Comparison of ENCODE assay signal across 1 cellular context in genomic region chr17:47530557-47531227, GRCh38.
A peak's percentile ranks its signal among the peaks of the same experiment; 100 is the strongest.
TF ChIP-seq lines count a peak whose summit lies in the region.

NPEPPS (plus strand) TSS chr17:47531108; CDS start chr17:47531301, 193 bp downstream.

TF ChIP-seq in K562, 482 proteins besides CTCF, POLR2A, EP300 and RAD21 (continued from another document):
- TF ChIP-seq, protein P1, sequence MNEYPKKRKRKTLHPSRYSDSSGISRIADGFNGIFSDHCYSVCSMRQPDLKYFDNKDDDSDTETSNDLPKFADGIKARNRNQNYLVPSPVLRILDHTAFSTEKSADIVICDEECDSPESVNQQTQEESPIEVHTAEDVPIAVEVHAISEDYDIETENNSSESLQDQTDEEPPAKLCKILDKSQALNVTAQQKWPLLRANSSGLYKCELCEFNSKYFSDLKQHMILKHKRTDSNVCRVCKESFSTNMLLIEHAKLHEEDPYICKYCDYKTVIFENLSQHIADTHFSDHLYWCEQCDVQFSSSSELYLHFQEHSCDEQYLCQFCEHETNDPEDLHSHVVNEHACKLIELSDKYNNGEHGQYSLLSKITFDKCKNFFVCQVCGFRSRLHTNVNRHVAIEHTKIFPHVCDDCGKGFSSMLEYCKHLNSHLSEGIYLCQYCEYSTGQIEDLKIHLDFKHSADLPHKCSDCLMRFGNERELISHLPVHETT (CRISPR knock-in tag; conservative IDR thresholded peaks at IDR 0.05 in 1 of 2, IDR thresholded peaks at IDR 0.05 in 1 of 2) = peak in 1 of 2 experiments; percentile 69; a peak in 2 of 4 replicates
- 0 out of 2 replicates have a peak, but pooled peaks have one; percentile 80 for TF ChIP-seq ZNF197 (CRISPR knock-in tag; IDR thresholded peaks at IDR 0.05; ENCODE audit: low read depth)
- TF ChIP-seq NRF1 (conservative IDR thresholded peaks at IDR 0.05 in 1 of 2, IDR thresholded peaks at IDR 0.05 in 1 of 2) = peak in 1 of 2 experiments; percentile 33; a peak in 2 of 4 replicates
- peak; percentile 42 for TF ChIP-seq L3MBTL2 (IDR thresholded peaks at IDR 0.05)
- TF ChIP-seq GABPA (tag; conservative IDR thresholded peaks at IDR 0.05; ENCODE audit: low read depth) = 0 out of 2 replicates have a peak, but pooled peaks have one; percentile 16
- TF ChIP-seq MGA (IDR thresholded peaks at IDR 0.05) = peak; percentile 13; the same call in 1 of the 2 replicates
- peak; percentile 23 to 65 for TF ChIP-seq E2F6 (IDR thresholded peaks at IDR 0.05; ENCODE audit: borderline replicate concordance in 1 of 2, extremely low read depth in 1 of 2, insufficient read depth in 1 of 2, insufficient read length in 1 of 2, low read depth in 1 of 2, low read length in 1 of 2, poor library complexity in 1 of 2, severe bottlenecking in 1 of 2)
- TF ChIP-seq VEZF1 (CRISPR knock-in tag; IDR thresholded peaks at IDR 0.05) = peak; percentile 82
- peak; percentile 81 for TF ChIP-seq GMEB1 (CRISPR knock-in tag; IDR thresholded peaks at IDR 0.05)
- TF ChIP-seq, protein P2, sequence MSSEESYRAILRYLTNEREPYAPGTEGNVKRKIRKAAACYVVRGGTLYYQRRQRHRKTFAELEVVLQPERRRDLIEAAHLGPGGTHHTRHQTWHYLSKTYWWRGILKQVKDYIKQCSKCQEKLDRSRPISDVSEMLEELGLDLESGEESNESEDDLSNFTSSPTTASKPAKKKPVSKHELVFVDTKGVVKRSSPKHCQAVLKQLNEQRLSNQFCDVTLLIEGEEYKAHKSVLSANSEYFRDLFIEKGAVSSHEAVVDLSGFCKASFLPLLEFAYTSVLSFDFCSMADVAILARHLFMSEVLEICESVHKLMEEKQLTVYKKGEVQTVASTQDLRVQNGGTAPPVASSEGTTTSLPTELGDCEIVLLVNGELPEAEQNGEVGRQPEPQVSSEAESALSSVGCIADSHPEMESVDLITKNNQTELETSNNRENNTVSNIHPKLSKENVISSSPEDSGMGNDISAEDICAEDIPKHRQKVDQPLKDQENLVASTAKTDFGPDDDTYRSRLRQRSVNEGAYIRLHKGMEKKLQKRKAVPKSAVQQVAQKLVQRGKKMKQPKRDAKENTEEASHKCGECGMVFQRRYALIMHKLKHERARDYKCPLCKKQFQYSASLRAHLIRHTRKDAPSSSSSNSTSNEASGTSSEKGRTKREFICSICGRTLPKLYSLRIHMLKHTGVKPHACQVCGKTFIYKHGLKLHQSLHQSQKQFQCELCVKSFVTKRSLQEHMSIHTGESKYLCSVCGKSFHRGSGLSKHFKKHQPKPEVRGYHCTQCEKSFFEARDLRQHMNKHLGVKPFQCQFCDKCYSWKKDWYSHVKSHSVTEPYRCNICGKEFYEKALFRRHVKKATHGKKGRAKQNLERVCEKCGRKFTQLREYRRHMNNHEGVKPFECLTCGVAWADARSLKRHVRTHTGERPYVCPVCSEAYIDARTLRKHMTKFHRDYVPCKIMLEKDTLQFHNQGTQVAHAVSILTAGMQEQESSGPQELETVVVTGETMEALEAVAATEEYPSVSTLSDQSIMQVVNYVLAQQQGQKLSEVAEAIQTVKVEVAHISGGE (CRISPR knock-in tag; IDR thresholded peaks at IDR 0.05) = peak in 1 of 3 experiments; percentile 50; a peak in 2 of 6 replicates
- 0 out of 2 replicates have a peak, but pooled peaks have one; percentile 30 for TF ChIP-seq MBD1 (CRISPR knock-in tag; IDR thresholded peaks at IDR 0.05)
- 0 out of 4 replicates have a peak, but pooled peaks of 1 of the 2 experiments have one; percentile 21 for TF ChIP-seq UBTF (IDR thresholded peaks at IDR 0.05; ENCODE audit: borderline replicate concordance in 1 of 2, low read depth in 2 of 2, low read length in 2 of 2)
